19 cellular contexts compared by ENCODE assay signal in the genomic region with DNA sequence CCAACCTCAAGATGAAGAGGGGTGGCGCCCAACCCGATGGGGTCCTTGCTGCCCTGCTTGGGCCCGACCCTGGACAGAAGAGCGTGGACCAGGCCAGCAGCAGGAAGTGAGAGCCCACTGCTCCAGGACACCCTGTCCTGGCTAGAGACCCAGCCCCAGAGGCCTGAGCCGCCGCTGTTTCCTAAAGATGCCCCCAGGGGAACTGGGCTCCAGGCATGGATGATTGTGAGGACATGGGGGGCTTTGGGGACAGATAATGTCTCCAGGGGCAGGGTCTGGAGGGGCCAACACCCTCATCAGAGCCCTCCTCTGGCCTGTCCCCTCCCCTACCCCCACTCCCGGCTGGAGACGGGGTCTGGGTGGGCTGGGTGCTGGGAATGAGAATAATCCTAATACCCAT.
DNase-seq lines count a peak whose midpoint lies in the region; ATAC-seq and TF ChIP-seq lines count a peak whose summit lies in the region.
"Had no signal": no experiment of that assay in that cellular context is flagged by ENCODE, and none has a peak within 500 bp of the region (broad histone marks: within the 10 kb centered on the region; RNA-seq: fewer than 3 reads in every experiment).

No MANE protein-coding gene starts in this region.

- H3K27ac ChIP-seq in psoas muscle: no peak overlapping the region

- no peaks in the 10 kb centered on the region for H3K4me1 ChIP-seq in psoas muscle
- H3K4me1 ChIP-seq: Caco-2 had no signal

- intact Hi-C loops in psoas muscle (cut with DNase I): no loop called here

- H3K9me3 ChIP-seq in psoas muscle: no peaks in the 10 kb centered on the region
- H3K9me3 ChIP-seq: Caco-2 had no signal

- DNase-seq in GM10248 (ENCODE audit: extremely low spot score): peak; percentile 8
- peak; percentile 24 for DNase-seq in H7
- peak; percentile 4 for DNase-seq in iPS-NIHi7 (ENCODE audit: extremely low spot score)
- DNase-seq in psoas muscle: peak; percentile 9 to 35
- DNase-seq in C1 segment of cervical spinal cord (lab: John Stamatoyannopoulos, UW): no peak
- DNase-seq in CD1c-positive myeloid dendritic cell (ENCODE audit: extremely low spot score): no peak
- DNase-seq: CD4-positive, alpha-beta memory T cell; DND-41; HCEC 1CT; NCI-H1105; NCI-H146; NCI-H2029; NCI-H345; NCI-H524 treated with DMSO at 0.1 percent for 48 hours; NCI-H82 had no signal

- CTCF ChIA-PET in GM10248 (lab: Yijun Ruan, JAX): no interaction called here

- TF ChIP-seq CTCF in GM10248 (IDR thresholded peaks at IDR 0.05; ENCODE audit: control extremely low read depth, extremely low read depth, low read depth, missing control alignments) (no peak), psoas muscle (IDR thresholded peaks at IDR 0.05) (no peak)

- no peak for ATAC-seq in psoas muscle
- ATAC-seq in HG03520 (IDR thresholded peaks at IDR 0.05; ENCODE audit: unreplicated experiment): no peak
- no peak for ATAC-seq in HG02588 (IDR thresholded peaks at IDR 0.05; ENCODE audit: unreplicated experiment)
- ATAC-seq: Right ventricle myocardium inferior had no signal

- H3K27me3 ChIP-seq in H7 (ENCODE audit: control insufficient read depth, insufficient read depth, low read length) (no peaks in the 10 kb centered on the region), psoas muscle (ENCODE audit: insufficient read depth in 3 of 3, low read length in 2 of 3) (no peaks in the 10 kb centered on the region)

- H3K36me3 ChIP-seq in H7 (replicated peaks; ENCODE audit: control insufficient read depth, insufficient read depth, low read length) (peaks cover 1% of the 10 kb centered on the region), psoas muscle (ENCODE audit: insufficient read depth in 1 of 2, low read depth in 1 of 2) (no peaks in the 10 kb centered on the region)

- 74 to 82% (median 76%) methylated on average over 8 of the region's 8 CpGs for WGBS in psoas muscle, 3 donors

- POLR2A ChIA-PET in GM10248 (lab: Yijun Ruan, JAX): no interaction called here

- no peak overlapping the region for H3K4me3 ChIP-seq in H7 (ENCODE audit: insufficient read depth, low read depth, low read length)
- no peak overlapping the region for H3K4me3 ChIP-seq in psoas muscle

Comparison
In these comparisons a context has a peak if more than half of its experiments do, and no peak if none do; other contexts are left out.
1. DNase-seq: peak in GM10248 (single experiment), H7 (single experiment), iPS-NIHi7 (single experiment) and psoas muscle (2 of 2); none in C1 segment of cervical spinal cord (0 of 14) and CD1c-positive myeloid dendritic cell (single experiment).